In genomic region chr20:38338849-38339520, GRCh38 we compare ENCODE assay signal across 9 cellular contexts. TPM values are rescaled to one million over a fixed set of nuclear protein-coding genes. Genes with fewer than 3 reads are reported as not detected.
DNase-seq lines count a peak whose midpoint lies in the region; ATAC-seq lines count a peak whose summit lies in the region.
"Had no signal": no experiment of that assay in that cellular context is flagged by ENCODE, and none has a peak within 500 bp of the region (broad histone marks: within the 10 kb centered on the region; RNA-seq: fewer than 3 reads in every experiment).

No MANE protein-coding gene starts in this region.

- ATAC-seq in GM18517 (IDR thresholded peaks at IDR 0.05; ENCODE audit: unreplicated experiment) (no peak), HG03135 (IDR thresholded peaks at IDR 0.05; ENCODE audit: unreplicated experiment) (no peak), GM21528 (IDR thresholded peaks at IDR 0.05; ENCODE audit: low FRiP score, unreplicated experiment) (no peak)
- ATAC-seq: stimulated activated naive CD8-positive, alpha-beta T cell treated with anti-CD3 and anti-CD28 coated beads, Interleukin-15, amount 100 ng/mL, for 72 hours had no signal

- DNase-seq in NCI-H2227 (lab: John Stamatoyannopoulos, UW; ENCODE audit: unreplicated experiment) (peak; percentile 50), NCI-H2227 treated with DMSO at 0.1 percent for 48 hours (lab: John Stamatoyannopoulos, UW) (no peak), SK-N-DZ (ENCODE audit: low spot score) (peak; percentile 46), glomerular visceral epithelial cell (ENCODE audit: extremely low spot score) (peak; percentile 32), renal cortical epithelial cell (ENCODE audit: low read depth) (peak; percentile 33)
- DNase-seq: stimulated activated naive CD8-positive, alpha-beta T cell treated with anti-CD3 and anti-CD28 coated beads, Interleukin-15, amount 100 ng/mL, for 72 hours had no signal

RNA-seq across cellular contexts. Expression of gene LBP, which starts 7.3 kb away (rescaled TPM):
- polyA plus RNA-seq in SK-N-DZ (2014; cell fraction: cytosol; rRNA removed): not detected in 2 replicates
- polyA plus RNA-seq in SK-N-DZ (2014; cell fraction: nucleus; rRNA removed): not detected in 2 replicates
- 0.35 and 12.6 TPM in 2 replicates for total RNA-seq in renal cortical epithelial cell

RNA-seq across cellular contexts. Expression of gene BPI, which starts 35.0 kb away (rescaled TPM):
- polyA plus RNA-seq in SK-N-DZ (2014; cell fraction: cytosol; rRNA removed): not detected in 2 replicates
- not detected in 2 replicates for polyA plus RNA-seq in SK-N-DZ (2014; cell fraction: nucleus; rRNA removed)
- not detected in 2 replicates for total RNA-seq in renal cortical epithelial cell
